13 cellular contexts compared by ENCODE assay signal in genomic region chr13:44719857-44720671, GRCh38.
DNase-seq lines count a peak whose midpoint lies in the region; ATAC-seq and TF ChIP-seq lines count a peak whose summit lies in the region.
"Had no signal": no experiment of that assay in that cellular context is flagged by ENCODE, and none has a peak within 500 bp of the region (broad histone marks: within the 10 kb centered on the region; RNA-seq: fewer than 3 reads in every experiment).

No MANE protein-coding gene starts in this region.

- no peaks in the 10 kb centered on the region for H3K36me3 ChIP-seq in SK-N-SH (replicated peaks in 1 of 2; ENCODE audit: control insufficient read depth in 1 of 2, insufficient read depth in 2 of 2, low read length in 1 of 2)
- H3K36me3 ChIP-seq: cardiac muscle cell had no signal

- 45% methylated on average over 3 of the region's 3 CpGs for WGBS in SK-N-SH (ENCODE audit: low lambda C conversion rate)

- peak overlapping the region; percentile 72 to 87; a peak in 3 of 4 replicates for H3K27ac ChIP-seq in SK-N-SH (ENCODE audit: low read depth in 2 of 2, low read length in 1 of 2)
- H3K27ac ChIP-seq: cardiac muscle cell had no signal

- intact Hi-C loops in sciatic nerve (cut with DNase I), result no loop called here

- POLR2A ChIA-PET in SK-N-SH (lab: Yijun Ruan, JAX), result no interaction called here

- no peak for TF ChIP-seq CTCF in SK-N-SH (IDR thresholded peaks at IDR 0.05)

- peak; percentile 62 for ATAC-seq in sciatic nerve
- ATAC-seq in HG02588 (IDR thresholded peaks at IDR 0.05; ENCODE audit: unreplicated experiment), result no peak
- ATAC-seq in GM19023 (IDR thresholded peaks at IDR 0.05; ENCODE audit: unreplicated experiment), result no peak
- ATAC-seq in HG02938 (IDR thresholded peaks at IDR 0.05; ENCODE audit: unreplicated experiment), result no peak

- DNase-seq in EH (ENCODE audit: low read depth), result peak; percentile 96
- no peak for DNase-seq in SK-N-SH
- DNase-seq in foreskin melanocyte, result peak; percentile 95
- no peak for DNase-seq in sciatic nerve (ENCODE audit: low spot score)
- no peak for DNase-seq in OCI-M2 (lab: John Stamatoyannopoulos, UW; ENCODE audit: unreplicated experiment)
- DNase-seq: glutamatergic neuron, naive B cell, NCI-H526 treated with DMSO at 0.1 percent for 48 hours, T1000 had no signal

- CTCF ChIA-PET in SK-N-SH (lab: Yijun Ruan, JAX), result no interaction called here

- peaks cover 3% of the 10 kb centered on the region; the same call in 1 of the 2 replicates for H3K79me2 ChIP-seq in SK-N-SH (ENCODE audit: insufficient read depth)

- peak overlapping the region; percentile 0; the same call in 1 of the 2 replicates for H3K9ac ChIP-seq in SK-N-SH

- no peaks in the 10 kb centered on the region for H4K20me1 ChIP-seq in SK-N-SH (ENCODE audit: insufficient read depth)

- H3F3A ChIP-seq in SK-N-SH (replicated peaks; ENCODE audit: insufficient read depth), result peaks cover 32% of the 10 kb centered on the region

- H3K9me2 ChIP-seq in SK-N-SH, result no peaks in the 10 kb centered on the region

- no peak overlapping the region for H3K4me3 ChIP-seq in SK-N-SH (ENCODE audit: low read depth in 2 of 2, low read length in 1 of 2)
- H3K4me3 ChIP-seq: cardiac muscle cell had no signal

- TF ChIP-seq EP300 in SK-N-SH (IDR thresholded peaks at IDR 0.05; ENCODE audit: borderline replicate concordance in 1 of 2, low read depth in 1 of 2, low read length in 1 of 2), result peak in 1 of 2 experiments; percentile 77; a peak in 2 of 4 replicates

- H3K4me1 ChIP-seq in SK-N-SH (ENCODE audit: control insufficient read depth in 1 of 2, insufficient read depth in 2 of 2, low read depth in 1 of 2, low read length in 1 of 2), result peaks cover 12 to 16% of the 10 kb centered on the region in 2 experiments; a peak in 3 of 4 replicates

- H3K9me3 ChIP-seq in SK-N-SH, result 0 out of 2 replicates have a peak, but pooled peaks cover 6% of the 10 kb centered on the region

- TF ChIP-seq RAD21 in SK-N-SH (IDR thresholded peaks at IDR 0.05; ENCODE audit: low read length), result no peak

- no peak overlapping the region for H3K4me2 ChIP-seq in SK-N-SH

- no peak overlapping the region for H2AFZ ChIP-seq in SK-N-SH (ENCODE audit: low read depth)

- H3K27me3 ChIP-seq in SK-N-SH (ENCODE audit: insufficient read depth), result no peaks in the 10 kb centered on the region
- H3K27me3 ChIP-seq: cardiac muscle cell had no signal

TF ChIP-seq in SK-N-SH, 30 proteins besides CTCF, POLR2A, EP300 and RAD21 (continues in another document):
- TF ChIP-seq FOSL2 (IDR thresholded peaks at IDR 0.05; ENCODE audit: borderline replicate concordance, low read depth), result peak; percentile 56
- no peak for TF ChIP-seq SIN3A (IDR thresholded peaks at IDR 0.05; ENCODE audit: borderline replicate concordance, low read depth, low read length)
- no peak for TF ChIP-seq YY1 (IDR thresholded peaks at IDR 0.05; ENCODE audit: low read depth)
- TF ChIP-seq RFX5 (IDR thresholded peaks at IDR 0.05; ENCODE audit: low read length), result no peak
- TF ChIP-seq RCOR1 (IDR thresholded peaks at IDR 0.05; ENCODE audit: low read length), result no peak
- no peak; the same call in 1 of the 2 replicates for TF ChIP-seq MAX (IDR thresholded peaks at IDR 0.05; ENCODE audit: low read depth)
- peak; percentile 62; the same call in 1 of the 2 replicates for TF ChIP-seq JUND (IDR thresholded peaks at IDR 0.05)
- TF ChIP-seq FOXJ3 (CRISPR knock-in tag; IDR thresholded peaks at IDR 0.05), result no peak
- TF ChIP-seq ELF1 (IDR thresholded peaks at IDR 0.05), result no peak
- peak; percentile 69; the same call in 1 of the 2 replicates for TF ChIP-seq FOXM1 (IDR thresholded peaks at IDR 0.05; ENCODE audit: low read depth)
- peak; percentile 56 for TF ChIP-seq NFIC (IDR thresholded peaks at IDR 0.05; ENCODE audit: borderline replicate concordance)
- no peak for TF ChIP-seq NRF1 (IDR thresholded peaks at IDR 0.05; ENCODE audit: low read depth, low read length)
- no peak for TF ChIP-seq EZH2phosphoT487 (IDR thresholded peaks at IDR 0.05; ENCODE audit: borderline replicate concordance, low read depth)
- no peak for TF ChIP-seq USF2 (IDR thresholded peaks at IDR 0.05; ENCODE audit: borderline replicate concordance, low read depth, low read length)
- TF ChIP-seq RXRA (IDR thresholded peaks at IDR 0.05; ENCODE audit: borderline replicate concordance, low read depth), result peak; percentile 59; the same call in 1 of the 2 replicates
- no peak for TF ChIP-seq TAF1 (IDR thresholded peaks at IDR 0.05; ENCODE audit: borderline replicate concordance, low read depth, low read length)
- peak; percentile 41; the same call in 1 of the 2 replicates for TF ChIP-seq PBX3 (IDR thresholded peaks at IDR 0.05)
- peak; percentile 85 for TF ChIP-seq TEAD4 (IDR thresholded peaks at IDR 0.05; ENCODE audit: borderline replicate concordance, insufficient read depth)
- TF ChIP-seq MEF2A (IDR thresholded peaks at IDR 0.05; ENCODE audit: borderline replicate concordance, low read depth), result no peak; the same call in none of the 2 replicates
- TF ChIP-seq TCF12 (IDR thresholded peaks at IDR 0.05), result peak; percentile 45
- TF ChIP-seq USF1 (IDR thresholded peaks at IDR 0.05; ENCODE audit: borderline replicate concordance, low read depth), result no peak
- no peak for TF ChIP-seq MXI1 (IDR thresholded peaks at IDR 0.05; ENCODE audit: low read depth, low read length)
- no peak for TF ChIP-seq SMC3 (IDR thresholded peaks at IDR 0.05; ENCODE audit: low read depth, low read length)
- TF ChIP-seq ZBTB33 (IDR thresholded peaks at IDR 0.05; ENCODE audit: borderline replicate concordance, low read depth), result no peak
- 0 out of 2 replicates have a peak, but pooled peaks have one; percentile 55 for TF ChIP-seq POLR2AphosphoS5 (IDR thresholded peaks at IDR 0.05; ENCODE audit: low read depth, low read length)
- no peak for TF ChIP-seq GATA2 (CRISPR knock-in tag; IDR thresholded peaks at IDR 0.05)
- TF ChIP-seq CHD2 (IDR thresholded peaks at IDR 0.05; ENCODE audit: low read length, partially characterized antibody), result no peak

Comparison
In these comparisons a context has a peak if more than half of its experiments do, and no peak if none do; other contexts are left out.
1. DNase-seq: peak in EH (single experiment) and foreskin melanocyte (single experiment); none in SK-N-SH (single experiment), sciatic nerve (single experiment) and OCI-M2 (single experiment).